ENCODE assay signal across 10 cellular contexts in genomic region chr19:3073159-3073563, GRCh38. TPM values are rescaled to one million over a fixed set of nuclear protein-coding genes. Genes with fewer than 3 reads are reported as not detected.
A peak's percentile ranks its signal among the peaks of the same experiment; 100 is the strongest.
DNase-seq lines count a peak whose midpoint lies in the region; ATAC-seq, FAIRE-seq and TF ChIP-seq lines count a peak whose summit lies in the region.
"Had no signal": no experiment of that assay in that cellular context is flagged by ENCODE, and none has a peak within 500 bp of the region (broad histone marks: within the 10 kb centered on the region; RNA-seq: fewer than 3 reads in every experiment).

No MANE protein-coding gene starts in this region.

- H3K36me3 ChIP-seq in breast epithelium (no peaks in the 10 kb centered on the region), fibroblast of lung (ENCODE audit: control insufficient read depth, insufficient read depth, low read length) (no peaks in the 10 kb centered on the region), small intestine (ENCODE audit: control insufficient read depth in 2 of 2, insufficient read depth in 2 of 2, low read length in 2 of 2) (no peaks in the 10 kb centered on the region)
- H3K36me3 ChIP-seq: neutrophil had no signal

- CTCF ChIA-PET in MCF 10A (lab: Yijun Ruan, JAX) = interaction anchor here (0.6 to 1.6 kb wide), 6 partner anchors 24 to 392 kb away, joined by 3 to 5 read pairs (median 4); no protein-coding TSS in a partner anchor

- H3K27ac ChIP-seq in breast epithelium (no peak overlapping the region), fibroblast of lung (ENCODE audit: insufficient read depth, low read length) (no peak overlapping the region), small intestine (ENCODE audit: low read depth in 1 of 2, low read length in 1 of 2) (no peak overlapping the region)
- H3K27ac ChIP-seq: neutrophil had no signal

- H3K4me1 ChIP-seq in breast epithelium = no peaks in the 10 kb centered on the region
- peaks cover 7% of the 10 kb centered on the region for H3K4me1 ChIP-seq in fibroblast of lung (ENCODE audit: control insufficient read depth, extremely low read depth, insufficient read depth, low read length)
- H3K4me1 ChIP-seq in small intestine (ENCODE audit: control insufficient read depth in 2 of 2, insufficient read depth in 1 of 2, low read depth in 1 of 2, low read length in 1 of 2) = no peaks in the 10 kb centered on the region

- DNase-seq in MCF 10A (ENCODE audit: unreplicated experiment) = peak; percentile 54
- DNase-seq in breast epithelium (ENCODE audit: low spot score in 2 of 2) = no peak
- peak; percentile 98 for DNase-seq in NCI-H69 (lab: John Stamatoyannopoulos, UW)
- DNase-seq in fibroblast of lung (ENCODE audit: low read depth in 2 of 2) = peak; percentile 51 to 89
- DNase-seq in small intestine = peak; percentile 69
- DNase-seq: activated CD4-positive, alpha-beta T cell treated with anti-CD3 and anti-CD28 coated beads for 36 hours had no signal

- no peak for TF ChIP-seq POLR2A in breast epithelium (IDR thresholded peaks at IDR 0.05)

- BruUV-seq in MCF 10A (replicated peaks; lab: Mats Ljungman, UMichigan) = no TSS peak

- POLR2A ChIA-PET in MCF 10A (lab: Yijun Ruan, JAX) = interaction anchor here (0.6 kb wide), 1 partner anchor 65 kb away, joined by 3 read pairs; no protein-coding TSS in a partner anchor

- no peak overlapping the region for H3K27ac Mint-ChIP-seq in MCF 10A (ENCODE audit: low read depth, unreplicated experiment)
- H3K27ac Mint-ChIP-seq: activated CD4-positive, alpha-beta T cell treated with anti-CD3 and anti-CD28 coated beads for 36 hours had no signal

- no peak for FAIRE-seq in small intestine (lab: Jason Lieb, UNC)

- intact Hi-C loops in MCF 10A (cut with micrococcal nuclease) = loop anchor here (10.0 kb wide), 1 partner anchor 118 kb away; no protein-coding TSS in a partner anchor
- intact Hi-C loops in breast epithelium (cut with DNase I; ENCODE audit: low total_unique reads) = no loop called here

- H3K36me3 Mint-ChIP-seq in MCF 10A (ENCODE audit: insufficient read depth, unreplicated experiment) = peaks cover 4% of the 10 kb centered on the region

- no peaks in the 10 kb centered on the region for H3K9me3 Mint-ChIP-seq in MCF 10A (ENCODE audit: unreplicated experiment)

- H3K4me3 Mint-ChIP-seq in MCF 10A (ENCODE audit: unreplicated experiment) = no peak overlapping the region
- H3K4me3 Mint-ChIP-seq: activated CD4-positive, alpha-beta T cell treated with anti-CD3 and anti-CD28 coated beads for 36 hours had no signal

- no peak overlapping the region for H2AFZ ChIP-seq in fibroblast of lung (ENCODE audit: low read length)

- ATAC-seq in GM19328 (IDR thresholded peaks at IDR 0.05; ENCODE audit: unreplicated experiment) = no peak
- no peak for ATAC-seq in HG03378 (IDR thresholded peaks at IDR 0.05; ENCODE audit: unreplicated experiment)
- ATAC-seq in GM19455 (IDR thresholded peaks at IDR 0.05; ENCODE audit: unreplicated experiment) = no peak
- ATAC-seq: activated CD4-positive, alpha-beta T cell treated with anti-CD3 and anti-CD28 coated beads for 36 hours had no signal

- no peak overlapping the region for H3K4me2 ChIP-seq in fibroblast of lung (ENCODE audit: extremely low read depth, insufficient read depth, low read length)

- no peak overlapping the region for H3K4me3 ChIP-seq in breast epithelium
- no peak overlapping the region for H3K4me3 ChIP-seq in fibroblast of lung (replicated peaks in 1 of 4; ENCODE audit: control extremely low read depth in 1 of 4, insufficient read depth in 1 of 4, low read depth in 3 of 4, low read length in 4 of 4)
- no peak overlapping the region for H3K4me3 ChIP-seq in small intestine (ENCODE audit: low read depth in 1 of 2, low read length in 2 of 2)

- H4K20me1 ChIP-seq in fibroblast of lung (ENCODE audit: control insufficient read depth, extremely low read depth, insufficient read depth, low read length) = no peaks in the 10 kb centered on the region

- TF ChIP-seq CTCF in MCF 10A (IDR thresholded peaks at IDR 0.05; ENCODE audit: unreplicated experiment) = no peak
- TF ChIP-seq CTCF in breast epithelium (IDR thresholded peaks at IDR 0.05) = no peak
- no peak for TF ChIP-seq CTCF in fibroblast of lung (conservative IDR thresholded peaks at IDR 0.05 in 1 of 2, IDR thresholded peaks at IDR 0.05 in 1 of 2; ENCODE audit: low read depth in 1 of 2, low read length in 2 of 2)

- WGBS in small intestine, 3 donors = 41 to 42% (median 42%) methylated on average over 3 of the region's 3 CpGs

- no peaks in the 10 kb centered on the region for H3K9me3 ChIP-seq in breast epithelium
- no peaks in the 10 kb centered on the region for H3K9me3 ChIP-seq in fibroblast of lung (ENCODE audit: control insufficient read depth, insufficient read depth, low read depth, low read length)
- no peaks in the 10 kb centered on the region for H3K9me3 ChIP-seq in small intestine (ENCODE audit: control insufficient read depth, low read depth)
- H3K9me3 ChIP-seq: neutrophil had no signal

- H3K79me2 ChIP-seq in fibroblast of lung (ENCODE audit: control insufficient read depth, insufficient read depth, low read length) = no peaks in the 10 kb centered on the region

- no peaks in the 10 kb centered on the region for H3K27me3 Mint-ChIP-seq in MCF 10A (ENCODE audit: insufficient read depth, unreplicated experiment)
- H3K27me3 Mint-ChIP-seq: activated CD4-positive, alpha-beta T cell treated with anti-CD3 and anti-CD28 coated beads for 36 hours had no signal

- H3K4me1 Mint-ChIP-seq in MCF 10A (ENCODE audit: insufficient read depth, unreplicated experiment) = no peaks in the 10 kb centered on the region

- H3K27me3 ChIP-seq in breast epithelium (no peaks in the 10 kb centered on the region), fibroblast of lung (ENCODE audit: control insufficient read depth, insufficient read depth, low read length) (no peaks in the 10 kb centered on the region), small intestine (ENCODE audit: control insufficient read depth in 2 of 2, insufficient read depth in 2 of 2, low read length in 2 of 2) (no peaks in the 10 kb centered on the region)

- no peak overlapping the region for H3K9ac ChIP-seq in fibroblast of lung (ENCODE audit: insufficient read depth, low read length)

RNA-seq across cellular contexts. Expression of gene TLE5, which starts 10.9 kb away (rescaled TPM):
- total RNA-seq in MCF 10A (2022) (266 and 273 TPM in 2 replicates), breast epithelium (100 to 1,000 TPM; 329 to 407 (median 397) TPM), fibroblast of lung (111 and 173 TPM in 2 replicates)
- polyA plus RNA-seq in fibroblast of lung (319 and 328 TPM in 2 replicates), small intestine (100 to 1,000 TPM; 332 to 488 (median 370) TPM)
- 381 and 398 TPM in 2 replicates for polyA plus RNA-seq in fibroblast of lung (2012)
- 594 and 771 TPM in 2 replicates for polyA minus RNA-seq in fibroblast of lung (ENCODE audit: low replicate concordance)

RNA-seq across cellular contexts. Expression of gene GNA11, which starts 21.0 kb away (rescaled TPM):
- 40.9 and 48.1 TPM in 2 replicates for total RNA-seq in MCF 10A (2022)
- 10 to 100 TPM; 40.5 to 52.0 (median 42.3) TPM for total RNA-seq in breast epithelium
- total RNA-seq in fibroblast of lung = 40.8 and 46.2 TPM in 2 replicates
- polyA plus RNA-seq in fibroblast of lung = 43.7 and 61.4 TPM in 2 replicates
- 58.8 and 73.6 TPM in 2 replicates for polyA plus RNA-seq in fibroblast of lung (2012)
- 184 and 228 TPM in 2 replicates for polyA minus RNA-seq in fibroblast of lung (ENCODE audit: low replicate concordance)
- polyA plus RNA-seq in small intestine = 100 to 1,000 TPM; 173 to 216 (median 190) TPM

RNA-seq across cellular contexts. Expression of gene TLE2, which starts 44.1 kb away (rescaled TPM):
- total RNA-seq in MCF 10A (2022) = 1.9 and 3.0 TPM in 2 replicates
- total RNA-seq in breast epithelium = 10 to 100 TPM; 25.3 to 65.6 (median 35.1) TPM
- 3.8 and 4.9 TPM in 2 replicates for total RNA-seq in fibroblast of lung
- 0.90 and 1.8 TPM in 2 replicates for polyA plus RNA-seq in fibroblast of lung
- 1.7 and 2.1 TPM in 2 replicates for polyA plus RNA-seq in fibroblast of lung (2012)
- polyA minus RNA-seq in fibroblast of lung (ENCODE audit: low replicate concordance) = 1.4 and 2.2 TPM in 2 replicates
- 10 to 100 TPM in 1 of 3 donors, 1 to 10 TPM in 2; 3.8 to 19.2 (median 5.4) TPM for polyA plus RNA-seq in small intestine

Comparison
In these comparisons a context has a peak if more than half of its experiments do, and no peak if none do; other contexts are left out.
1. DNase-seq: peak in MCF 10A (single experiment), NCI-H69 (single experiment), fibroblast of lung (2 of 2) and small intestine (single experiment); none in breast epithelium (0 of 2).